1 cellular context compared by ENCODE assay signal in genomic region chr12:95003213-95003920, GRCh38.
TF ChIP-seq lines count a peak whose summit lies in the region.

Gene NDUFA12, minus strand, starts transcription at chr12:95003697. Its CDS starts 17 bp downstream, at chr12:95003680.

TF ChIP-seq in GM12878, 131 proteins besides CTCF, POLR2A, EP300 and RAD21 (continued from another document and continues in another):
- TF ChIP-seq CEBPZ (IDR thresholded peaks at IDR 0.05; ENCODE audit: low read depth, low read length): no peak
- TF ChIP-seq RCOR1 (conservative IDR thresholded peaks at IDR 0.05; ENCODE audit: low read depth, low read length): no peak
- TF ChIP-seq ZNF217 (IDR thresholded peaks at IDR 0.05): no peak
- TF ChIP-seq, protein P1, sequence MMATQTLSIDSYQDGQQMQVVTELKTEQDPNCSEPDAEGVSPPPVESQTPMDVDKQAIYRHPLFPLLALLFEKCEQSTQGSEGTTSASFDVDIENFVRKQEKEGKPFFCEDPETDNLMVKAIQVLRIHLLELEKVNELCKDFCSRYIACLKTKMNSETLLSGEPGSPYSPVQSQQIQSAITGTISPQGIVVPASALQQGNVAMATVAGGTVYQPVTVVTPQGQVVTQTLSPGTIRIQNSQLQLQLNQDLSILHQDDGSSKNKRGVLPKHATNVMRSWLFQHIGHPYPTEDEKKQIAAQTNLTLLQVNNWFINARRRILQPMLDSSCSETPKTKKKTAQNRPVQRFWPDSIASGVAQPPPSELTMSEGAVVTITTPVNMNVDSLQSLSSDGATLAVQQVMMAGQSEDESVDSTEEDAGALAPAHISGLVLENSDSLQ (IDR thresholded peaks at IDR 0.05): peak; percentile 98
- no peak for TF ChIP-seq NR2F1 (conservative IDR thresholded peaks at IDR 0.05)
- peak; percentile 21; the same call in 1 of the 2 replicates for TF ChIP-seq FOXM1 (IDR thresholded peaks at IDR 0.05; ENCODE audit: low read depth, low read length)
- no peak for TF ChIP-seq ATF2 (IDR thresholded peaks at IDR 0.05; ENCODE audit: low read length)
- no peak for TF ChIP-seq ETV6 (conservative IDR thresholded peaks at IDR 0.05 in 1 of 2, IDR thresholded peaks at IDR 0.05 in 1 of 2; ENCODE audit: borderline replicate concordance in 1 of 2, low read depth in 1 of 2)
- TF ChIP-seq GABPA (IDR thresholded peaks at IDR 0.05; ENCODE audit: low read depth): peak; percentile 87
- TF ChIP-seq PML (IDR thresholded peaks at IDR 0.05; ENCODE audit: low read length): peak; percentile 92
- no peak for TF ChIP-seq JUND (IDR thresholded peaks at IDR 0.05; ENCODE audit: low read depth, low read length)
- TF ChIP-seq ZNF384 (IDR thresholded peaks at IDR 0.05; ENCODE audit: borderline replicate concordance, low read depth, low read length): no peak
- TF ChIP-seq SMAD5 (IDR thresholded peaks at IDR 0.05; ENCODE audit: low read depth): peak; percentile 84; the same call in 1 of the 2 replicates
- peak; percentile 62; the same call in 1 of the 2 replicates for TF ChIP-seq ESRRA (IDR thresholded peaks at IDR 0.05; ENCODE audit: low read length)
- TF ChIP-seq, protein P2, sequence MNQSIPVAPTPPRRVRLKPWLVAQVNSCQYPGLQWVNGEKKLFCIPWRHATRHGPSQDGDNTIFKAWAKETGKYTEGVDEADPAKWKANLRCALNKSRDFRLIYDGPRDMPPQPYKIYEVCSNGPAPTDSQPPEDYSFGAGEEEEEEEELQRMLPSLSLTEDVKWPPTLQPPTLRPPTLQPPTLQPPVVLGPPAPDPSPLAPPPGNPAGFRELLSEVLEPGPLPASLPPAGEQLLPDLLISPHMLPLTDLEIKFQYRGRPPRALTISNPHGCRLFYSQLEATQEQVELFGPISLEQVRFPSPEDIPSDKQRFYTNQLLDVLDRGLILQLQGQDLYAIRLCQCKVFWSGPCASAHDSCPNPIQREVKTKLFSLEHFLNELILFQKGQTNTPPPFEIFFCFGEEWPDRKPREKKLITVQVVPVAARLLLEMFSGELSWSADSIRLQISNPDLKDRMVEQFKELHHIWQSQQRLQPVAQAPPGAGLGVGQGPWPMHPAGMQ (IDR thresholded peaks at IDR 0.05; ENCODE audit: borderline replicate concordance): no peak
- no peak for TF ChIP-seq ZNF622 (IDR thresholded peaks at IDR 0.05)
- no peak for TF ChIP-seq NFXL1 (IDR thresholded peaks at IDR 0.05; ENCODE audit: borderline replicate concordance)
- 0 out of 2 replicates have a peak, but pooled peaks have one; percentile 19 for TF ChIP-seq NR2C1 (IDR thresholded peaks at IDR 0.05)
- TF ChIP-seq SP1 (IDR thresholded peaks at IDR 0.05; ENCODE audit: low read depth, low read length): peak; percentile 72
- TF ChIP-seq, protein P3, sequence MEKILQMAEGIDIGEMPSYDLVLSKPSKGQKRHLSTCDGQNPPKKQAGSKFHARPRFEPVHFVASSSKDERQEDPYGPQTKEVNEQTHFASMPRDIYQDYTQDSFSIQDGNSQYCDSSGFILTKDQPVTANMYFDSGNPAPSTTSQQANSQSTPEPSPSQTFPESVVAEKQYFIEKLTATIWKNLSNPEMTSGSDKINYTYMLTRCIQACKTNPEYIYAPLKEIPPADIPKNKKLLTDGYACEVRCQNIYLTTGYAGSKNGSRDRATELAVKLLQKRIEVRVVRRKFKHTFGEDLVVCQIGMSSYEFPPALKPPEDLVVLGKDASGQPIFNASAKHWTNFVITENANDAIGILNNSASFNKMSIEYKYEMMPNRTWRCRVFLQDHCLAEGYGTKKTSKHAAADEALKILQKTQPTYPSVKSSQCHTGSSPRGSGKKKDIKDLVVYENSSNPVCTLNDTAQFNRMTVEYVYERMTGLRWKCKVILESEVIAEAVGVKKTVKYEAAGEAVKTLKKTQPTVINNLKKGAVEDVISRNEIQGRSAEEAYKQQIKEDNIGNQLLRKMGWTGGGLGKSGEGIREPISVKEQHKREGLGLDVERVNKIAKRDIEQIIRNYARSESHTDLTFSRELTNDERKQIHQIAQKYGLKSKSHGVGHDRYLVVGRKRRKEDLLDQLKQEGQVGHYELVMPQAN (conservative IDR thresholded peaks at IDR 0.05): peak; percentile 60; the same call in 1 of the 2 replicates
- no peak for TF ChIP-seq TARDBP (IDR thresholded peaks at IDR 0.05; ENCODE audit: borderline replicate concordance)
- TF ChIP-seq ZZZ3 (IDR thresholded peaks at IDR 0.05; ENCODE audit: control insufficient read depth, insufficient read length, low read depth): no peak
- no peak for TF ChIP-seq STAT3 (IDR thresholded peaks at IDR 0.05; ENCODE audit: low read depth, low read length)
- no peak for TF ChIP-seq SRF (IDR thresholded peaks at IDR 0.05; ENCODE audit: low read depth in 2 of 2, low read length in 2 of 2)
- TF ChIP-seq E4F1 (IDR thresholded peaks at IDR 0.05; ENCODE audit: borderline replicate concordance, partially characterized antibody): no peak
- TF ChIP-seq CHD1 (IDR thresholded peaks at IDR 0.05; ENCODE audit: low read depth, low read length): no peak
- TF ChIP-seq BCL3 (IDR thresholded peaks at IDR 0.05; ENCODE audit: borderline replicate concordance, insufficient read depth, low read depth, low read length, poor library complexity, severe bottlenecking): no peak
- TF ChIP-seq, protein P4, sequence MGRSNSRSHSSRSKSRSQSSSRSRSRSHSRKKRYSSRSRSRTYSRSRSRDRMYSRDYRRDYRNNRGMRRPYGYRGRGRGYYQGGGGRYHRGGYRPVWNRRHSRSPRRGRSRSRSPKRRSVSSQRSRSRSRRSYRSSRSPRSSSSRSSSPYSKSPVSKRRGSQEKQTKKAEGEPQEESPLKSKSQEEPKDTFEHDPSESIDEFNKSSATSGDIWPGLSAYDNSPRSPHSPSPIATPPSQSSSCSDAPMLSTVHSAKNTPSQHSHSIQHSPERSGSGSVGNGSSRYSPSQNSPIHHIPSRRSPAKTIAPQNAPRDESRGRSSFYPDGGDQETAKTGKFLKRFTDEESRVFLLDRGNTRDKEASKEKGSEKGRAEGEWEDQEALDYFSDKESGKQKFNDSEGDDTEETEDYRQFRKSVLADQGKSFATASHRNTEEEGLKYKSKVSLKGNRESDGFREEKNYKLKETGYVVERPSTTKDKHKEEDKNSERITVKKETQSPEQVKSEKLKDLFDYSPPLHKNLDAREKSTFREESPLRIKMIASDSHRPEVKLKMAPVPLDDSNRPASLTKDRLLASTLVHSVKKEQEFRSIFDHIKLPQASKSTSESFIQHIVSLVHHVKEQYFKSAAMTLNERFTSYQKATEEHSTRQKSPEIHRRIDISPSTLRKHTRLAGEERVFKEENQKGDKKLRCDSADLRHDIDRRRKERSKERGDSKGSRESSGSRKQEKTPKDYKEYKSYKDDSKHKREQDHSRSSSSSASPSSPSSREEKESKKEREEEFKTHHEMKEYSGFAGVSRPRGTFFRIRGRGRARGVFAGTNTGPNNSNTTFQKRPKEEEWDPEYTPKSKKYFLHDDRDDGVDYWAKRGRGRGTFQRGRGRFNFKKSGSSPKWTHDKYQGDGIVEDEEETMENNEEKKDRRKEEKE (IDR thresholded peaks at IDR 0.05): no peak
- TF ChIP-seq NBN (IDR thresholded peaks at IDR 0.05): no peak; the same call in 1 of the 2 replicates
- no peak for TF ChIP-seq E2F4 (IDR thresholded peaks at IDR 0.05; ENCODE audit: low read depth, low read length)
- TF ChIP-seq RAD51 (IDR thresholded peaks at IDR 0.05): no peak
- TF ChIP-seq BRCA1 (IDR thresholded peaks at IDR 0.05; ENCODE audit: low read depth, low read length): no peak
- TF ChIP-seq, protein P5, sequence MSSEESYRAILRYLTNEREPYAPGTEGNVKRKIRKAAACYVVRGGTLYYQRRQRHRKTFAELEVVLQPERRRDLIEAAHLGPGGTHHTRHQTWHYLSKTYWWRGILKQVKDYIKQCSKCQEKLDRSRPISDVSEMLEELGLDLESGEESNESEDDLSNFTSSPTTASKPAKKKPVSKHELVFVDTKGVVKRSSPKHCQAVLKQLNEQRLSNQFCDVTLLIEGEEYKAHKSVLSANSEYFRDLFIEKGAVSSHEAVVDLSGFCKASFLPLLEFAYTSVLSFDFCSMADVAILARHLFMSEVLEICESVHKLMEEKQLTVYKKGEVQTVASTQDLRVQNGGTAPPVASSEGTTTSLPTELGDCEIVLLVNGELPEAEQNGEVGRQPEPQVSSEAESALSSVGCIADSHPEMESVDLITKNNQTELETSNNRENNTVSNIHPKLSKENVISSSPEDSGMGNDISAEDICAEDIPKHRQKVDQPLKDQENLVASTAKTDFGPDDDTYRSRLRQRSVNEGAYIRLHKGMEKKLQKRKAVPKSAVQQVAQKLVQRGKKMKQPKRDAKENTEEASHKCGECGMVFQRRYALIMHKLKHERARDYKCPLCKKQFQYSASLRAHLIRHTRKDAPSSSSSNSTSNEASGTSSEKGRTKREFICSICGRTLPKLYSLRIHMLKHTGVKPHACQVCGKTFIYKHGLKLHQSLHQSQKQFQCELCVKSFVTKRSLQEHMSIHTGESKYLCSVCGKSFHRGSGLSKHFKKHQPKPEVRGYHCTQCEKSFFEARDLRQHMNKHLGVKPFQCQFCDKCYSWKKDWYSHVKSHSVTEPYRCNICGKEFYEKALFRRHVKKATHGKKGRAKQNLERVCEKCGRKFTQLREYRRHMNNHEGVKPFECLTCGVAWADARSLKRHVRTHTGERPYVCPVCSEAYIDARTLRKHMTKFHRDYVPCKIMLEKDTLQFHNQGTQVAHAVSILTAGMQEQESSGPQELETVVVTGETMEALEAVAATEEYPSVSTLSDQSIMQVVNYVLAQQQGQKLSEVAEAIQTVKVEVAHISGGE (CRISPR knock-in tag; IDR thresholded peaks at IDR 0.05): peak; percentile 85
- TF ChIP-seq HDAC6 (IDR thresholded peaks at IDR 0.05; ENCODE audit: unreplicated experiment): no peak
- TF ChIP-seq TBL1XR1 (IDR thresholded peaks at IDR 0.05; ENCODE audit: low read depth, low read length): no peak
- TF ChIP-seq PAX5 (IDR thresholded peaks at IDR 0.05; ENCODE audit: borderline replicate concordance, low read depth, low read length): peak; percentile 80; the same call in 1 of the 2 replicates
- no peak for TF ChIP-seq SPI1 (IDR thresholded peaks at IDR 0.05; ENCODE audit: borderline replicate concordance, insufficient read depth, low read depth, low read length)
- no peak for TF ChIP-seq MTA2 (IDR thresholded peaks at IDR 0.05; ENCODE audit: low read depth)
